8 cellular contexts compared by ENCODE assay signal in genomic region chr18:8982416-8983183, GRCh38.
DNase-seq lines count a peak whose midpoint lies in the region; ATAC-seq and TF ChIP-seq lines count a peak whose summit lies in the region.

No MANE protein-coding gene starts in this region.

- TF ChIP-seq CTCF in 22Rv1 (IDR thresholded peaks at IDR 0.05) (peak; percentile 56), GM10248 (IDR thresholded peaks at IDR 0.05; ENCODE audit: control extremely low read depth, extremely low read depth, low read depth, missing control alignments) (peak; percentile 34), brain microvascular endothelial cell (IDR thresholded peaks at IDR 0.05; ENCODE audit: low read depth, low read length, missing control alignments) (peak; percentile 75), right lobe of liver (IDR thresholded peaks at IDR 0.05) (peak; percentile 48 to 67 (median 54))

- POLR2A ChIA-PET in GM10248 (lab: Yijun Ruan, JAX): no interaction called here

- peak; percentile 86 to 96 (median 91) for ATAC-seq in right lobe of liver

- H3K9me3 ChIP-seq in right lobe of liver: no peaks in the 10 kb centered on the region

- 23% methylated on average over 8 of the region's 13 CpGs for WGBS in right lobe of liver (ENCODE audit: insufficient coverage, low coverage, low lambda C conversion rate, missing lambda C conversion rate)

- CTCF ChIA-PET in GM10248 (lab: Yijun Ruan, JAX): interaction anchor here (1.0 to 4.1 kb wide), 11 partner anchors 11 to 504 kb away, joined by 3 to 22 read pairs (median 5); no protein-coding TSS in a partner anchor

- TF ChIP-seq POLR2A in right lobe of liver (IDR thresholded peaks at IDR 0.05): no peak

- H3K4me3 ChIP-seq in brain microvascular endothelial cell (ENCODE audit: low read depth, low read length) (no peak overlapping the region), right lobe of liver (no peak overlapping the region)

- in situ Hi-C loops in brain microvascular endothelial cell (cut with HindIII; ENCODE audit: low pct_ligation_motif_present, low sequenced_read_pairs): loop anchor here (10.0 kb wide), 1 partner anchor 288 kb away; no protein-coding TSS in a partner anchor

- DNase-seq in GM10248 (ENCODE audit: extremely low spot score) (no peak), NCI-H2227 treated with DMSO at 0.1 percent for 48 hours (lab: John Stamatoyannopoulos, UW) (peak; percentile 56), brain microvascular endothelial cell (peak; percentile 68), right lobe of liver (peak in 2 of 3 donors; percentile 28 to 59), occipital lobe (lab: John Stamatoyannopoulos, UW) (no peak), GM19238 (ENCODE audit: insufficient read length, low spot score) (no peak), DMS79 treated with DMSO at 0.1 percent for 48 hours (lab: John Stamatoyannopoulos, UW) (no peak)

- intact Hi-C loops in right lobe of liver (cut with DNase I): loop anchor here (5.0 to 10.0 kb wide), 2 partner anchors 278 to 280 kb away; partner anchors contain the start of gene MTCL1 (in 1 of the 2)

- H3K27ac ChIP-seq in 22Rv1 (no peak overlapping the region), brain microvascular endothelial cell (no peak overlapping the region), right lobe of liver (no peak overlapping the region)

- no peaks in the 10 kb centered on the region for H3K36me3 ChIP-seq in brain microvascular endothelial cell (replicated peaks)
- H3K36me3 ChIP-seq in right lobe of liver: no peaks in the 10 kb centered on the region

- H3K27me3 ChIP-seq in brain microvascular endothelial cell (replicated peaks): no peaks in the 10 kb centered on the region
- H3K27me3 ChIP-seq in right lobe of liver: no peaks in the 10 kb centered on the region

- peaks cover 0 to 5% (median 0%) of the 10 kb centered on the region in 4 donors for H3K4me1 ChIP-seq in right lobe of liver

Comparison
In these comparisons a context has a peak if more than half of its experiments do, and no peak if none do; other contexts are left out.
1. DNase-seq: peak in NCI-H2227 treated with DMSO at 0.1 percent for 48 hours (single experiment), brain microvascular endothelial cell (single experiment) and right lobe of liver (2 of 3); none in GM10248 (single experiment), occipital lobe (single experiment), GM19238 (single experiment) and DMS79 treated with DMSO at 0.1 percent for 48 hours (single experiment).
2. Peak in every context shown above with its lines, with median percentiles within 50 percentile points of each other: CTCF ChIP-seq.